In genomic region chr4:182065255-182065654, GRCh38 we compare ENCODE assay signal across 28 cellular contexts.
"Had no signal": no experiment of that assay in that cellular context is flagged by ENCODE, and none has a peak within 500 bp of the region (broad histone marks: within the 10 kb centered on the region; RNA-seq: fewer than 3 reads in every experiment).

No MANE protein-coding gene starts in this region.

- H3K27ac Mint-ChIP-seq: activated CD4-positive, alpha-beta T cell treated with anti-CD3 and anti-CD28 coated beads for 36 hours; activated CD8-positive, alpha-beta T cell treated with anti-CD3 and anti-CD28 coated beads, Interleukin-2, amount 10 ng/mL, durations not matched to agents 7 days and 5 days; activated naive CD4-positive, alpha-beta T cell treated with anti-CD3 and anti-CD28 coated beads, Interleukin-2, amount 50 U/mL, for 72 hours; activated naive CD8-positive, alpha-beta T cell treated with anti-CD3 and anti-CD28 coated beads, Interleukin-2, amount 50 U/mL, for 24 hours; T-helper 1 cell treated with Interleukin-12 subunit alpha and Interleukin-12 subunit beta and Interleukin-4 antibody, amounts not matched to agents 30 μg/mL and 1 μg/mL, for 36 hours had no signal

- H3K27me3 ChIP-seq: ascending aorta, body of pancreas, Peyer's patch, SJCRH30 had no signal

- H3K36me3 Mint-ChIP-seq: activated naive CD4-positive, alpha-beta T cell treated with anti-CD3 and anti-CD28 coated beads, Interleukin-2, amount 50 U/mL, for 72 hours had no signal

- H3K4me1 Mint-ChIP-seq: activated CD4-positive, alpha-beta T cell treated with anti-CD3 and anti-CD28 coated beads for 36 hours; activated naive CD8-positive, alpha-beta T cell treated with anti-CD3 and anti-CD28 coated beads, Interleukin-2, amount 50 U/mL, for 24 hours; central memory CD8-positive, alpha-beta T cell had no signal

- H3K4me3 Mint-ChIP-seq: activated CD4-positive, alpha-beta T cell treated with anti-CD3 and anti-CD28 coated beads for 36 hours; activated CD8-positive, alpha-beta T cell treated with anti-CD3 and anti-CD28 coated beads, Interleukin-2, amount 10 ng/mL, durations not matched to agents 7 days and 5 days; activated naive CD8-positive, alpha-beta T cell treated with anti-CD3 and anti-CD28 coated beads, Interleukin-2, amount 50 U/mL, for 24 hours; central memory CD8-positive, alpha-beta T cell; T-helper 1 cell treated with Interleukin-12 subunit alpha and Interleukin-12 subunit beta and Interleukin-4 antibody, amounts not matched to agents 30 μg/mL and 1 μg/mL, for 36 hours had no signal

- ATAC-seq: activated CD4-positive, alpha-beta T cell treated with anti-CD3 and anti-CD28 coated beads for 36 hours; activated CD8-positive, alpha-beta T cell treated with anti-CD3 and anti-CD28 coated beads, Interleukin-2, amount 10 ng/mL, durations not matched to agents 7 days and 5 days; activated naive CD4-positive, alpha-beta T cell treated with anti-CD3 and anti-CD28 coated beads, Interleukin-2, amount 50 U/mL, for 72 hours; activated naive CD8-positive, alpha-beta T cell treated with anti-CD3 and anti-CD28 coated beads, Interleukin-2, amount 50 U/mL, for 24 hours; body of pancreas had no signal

- H3K27me3 Mint-ChIP-seq: activated CD4-positive, alpha-beta T cell treated with anti-CD3 and anti-CD28 coated beads for 36 hours; activated naive CD8-positive, alpha-beta T cell treated with anti-CD3 and anti-CD28 coated beads, Interleukin-2, amount 50 U/mL, for 24 hours; central memory CD8-positive, alpha-beta T cell had no signal

- FAIRE-seq: TTC549 had no signal

- H3K27ac ChIP-seq: ascending aorta, body of pancreas, Peyer's patch, RWPE1, SJCRH30, VCaP had no signal

- H3K9me3 ChIP-seq: ascending aorta, body of pancreas, Peyer's patch, SJCRH30 had no signal

- DNase-seq: activated CD4-positive, alpha-beta T cell treated with anti-CD3 and anti-CD28 coated beads for 36 hours; activated CD4-positive, alpha-beta T cell treated with anti-CD3 and anti-CD28 coated beads, Interleukin-2, amount 50 U/mL, for 4 hours; activated CD8-positive, alpha-beta memory T cell treated with anti-CD3 and anti-CD28 coated beads, Interleukin-2, amount 50 U/mL, for 48 hours; activated CD8-positive, alpha-beta T cell treated with anti-CD3 and anti-CD28 coated beads, Interleukin-2, amount 10 ng/mL, durations not matched to agents 7 days and 5 days; activated naive CD8-positive, alpha-beta T cell treated with anti-CD3 and anti-CD28 coated beads, Interleukin-2, amount 50 U/mL, for 24 hours; activated T-cell treated with anti-CD3 and anti-CD28 coated beads, Interleukin-2, amount 50 U/mL, for 1 hour; amniotic stem cell; body of pancreas; Kasumi-1; KBM-7; NCI-H146; NCI-H187 treated with DMSO at 0.1 percent for 48 hours; NCI-H2081 treated with DMSO at 0.1 percent for 48 hours; NCI-H446 treated with DMSO at 0.1 percent for 48 hours; NCI-H524 treated with DMSO at 0.1 percent for 48 hours; NCI-H774; NK-92 treated with Interleukin-12 subunit alpha and Interleukin-12 subunit beta, amount 100 ng/mL, for 24 hours; Peyer's patch; Right ventricle myocardium superior; SJCRH30; T-helper 9 cell had no signal

- H3K4me3 ChIP-seq: ascending aorta, body of pancreas, Peyer's patch, SJCRH30 had no signal

- H3K9me3 Mint-ChIP-seq: activated naive CD4-positive, alpha-beta T cell treated with anti-CD3 and anti-CD28 coated beads, Interleukin-2, amount 50 U/mL, for 72 hours had no signal

- H3K4me1 ChIP-seq: ascending aorta, body of pancreas, Peyer's patch had no signal

- H3K36me3 ChIP-seq: ascending aorta, Peyer's patch, SJCRH30 had no signal
